ENCODE assay signal across 30 cellular contexts in genomic region chr7:4803397-4804241, GRCh38. TPM values are rescaled to one million over a fixed set of nuclear protein-coding genes. Genes with fewer than 3 reads are reported as not detected.
A peak's percentile ranks its signal among the peaks of the same experiment; 100 is the strongest.
DNase-seq lines count a peak whose midpoint lies in the region; ATAC-seq and TF ChIP-seq lines count a peak whose summit lies in the region.
"Had no signal": no experiment of that assay in that cellular context is flagged by ENCODE, and none has a peak within 500 bp of the region (broad histone marks: within the 10 kb centered on the region; RNA-seq: fewer than 3 reads in every experiment).

No MANE protein-coding gene starts in this region.

- H3K36me3 ChIP-seq in GM23338 (ENCODE audit: insufficient read depth) (no peaks in the 10 kb centered on the region), neuronal stem cell (replicated peaks in 1 of 2; ENCODE audit: control insufficient read depth in 2 of 2, insufficient read depth in 2 of 2, low read length in 2 of 2) (no peaks in the 10 kb centered on the region), ascending aorta (no peaks in the 10 kb centered on the region), smooth muscle cell (ENCODE audit: low read depth) (no peaks in the 10 kb centered on the region)
- H3K36me3 ChIP-seq: breast epithelium had no signal

- H3K4me1 ChIP-seq in GM23338 (ENCODE audit: insufficient read depth) (peaks cover 3% of the 10 kb centered on the region; the same call in 1 of the 2 replicates), neuronal stem cell (ENCODE audit: control insufficient read depth in 2 of 2, insufficient read depth in 1 of 2, low read depth in 1 of 2, low read length in 2 of 2) (peaks cover 0 to 5% of the 10 kb centered on the region in 2 donors), ascending aorta (no peaks in the 10 kb centered on the region), smooth muscle cell (ENCODE audit: low read depth) (no peaks in the 10 kb centered on the region)
- H3K4me1 ChIP-seq: breast epithelium, psoas muscle had no signal

- H3K27me3 Mint-ChIP-seq in GM23338 (ENCODE audit: insufficient read depth, low read depth, poor library complexity), result peaks cover 8% of the 10 kb centered on the region
- peaks cover 9% of the 10 kb centered on the region for H3K27me3 Mint-ChIP-seq in activated naive CD8-positive, alpha-beta T cell treated with anti-CD3 and anti-CD28 coated beads for 36 hours
- H3K27me3 Mint-ChIP-seq: activated B cell treated with CpG ODN at 0.5 μM for 24 hours had no signal

- H3K4me1 Mint-ChIP-seq in GM23338, result peaks cover 5% of the 10 kb centered on the region
- H3K4me1 Mint-ChIP-seq in activated naive CD8-positive, alpha-beta T cell treated with anti-CD3 and anti-CD28 coated beads for 36 hours, result no peaks in the 10 kb centered on the region
- H3K4me1 Mint-ChIP-seq: activated B cell treated with CpG ODN at 0.5 μM for 24 hours had no signal

- H3K4me2 ChIP-seq in GM23338 (no peak overlapping the region), neuronal stem cell (ENCODE audit: insufficient read depth, low read length, poor library complexity, severe bottlenecking) (no peak overlapping the region), smooth muscle cell (no peak overlapping the region)
- H3K4me2 ChIP-seq: PC-9 had no signal

- DNase-seq in GM23338 (ENCODE audit: low spot score) (peak; percentile 69), RPMI7951 (ENCODE audit: low read depth) (peak; percentile 27), iPS-NIHi11 (ENCODE audit: low spot score) (peak; percentile 61), neuronal stem cell (ENCODE audit: low spot score) (no peak), ascending aorta (ENCODE audit: low spot score in 2 of 2) (no peak), smooth muscle cell (lab: John Stamatoyannopoulos, UW; ENCODE audit: unreplicated experiment) (no peak), NCI-H226 (no peak)
- DNase-seq in activated naive CD8-positive, alpha-beta T cell treated with anti-CD3 and anti-CD28 coated beads for 36 hours, result no peak
- DNase-seq: activated B cell treated with CpG ODN at 0.5 μM for 24 hours; activated naive CD4-positive, alpha-beta T cell treated with Interleukin-2 at 50 U/mL for 16 hours; amniotic stem cell; DND-41; effector CD8-positive, alpha-beta T cell; NCI-H1092; NCI-H187; NCI-H2171; NCI-H524; nucleus accumbens; PC-9; psoas muscle; SHP77; stimulated activated CD4-positive, alpha-beta T cell treated with anti-CD3 and anti-CD28 coated beads, Interleukin-1b, Interleukin-23, amount 100 ng/mL, for 48 hours; stimulated activated CD8-positive, alpha-beta memory T cell treated with anti-CD3 and anti-CD28 coated beads, Interleukin-4, amount 100 ng/mL, for 48 hours; SW 1271 had no signal

- no peaks in the 10 kb centered on the region for H3K79me2 ChIP-seq in GM23338 (replicated peaks; ENCODE audit: insufficient read depth)
- H3K79me2 ChIP-seq in smooth muscle cell (ENCODE audit: low read depth), result no peaks in the 10 kb centered on the region

- H3K27me3 ChIP-seq in GM23338 (ENCODE audit: insufficient read depth) (no peaks in the 10 kb centered on the region), neuronal stem cell (ENCODE audit: control insufficient read depth in 3 of 3, insufficient read depth in 3 of 3, low read depth in 1 of 3, low read length in 3 of 3) (no peaks in the 10 kb centered on the region), ascending aorta (no peaks in the 10 kb centered on the region), smooth muscle cell (ENCODE audit: low read depth) (no peaks in the 10 kb centered on the region)
- H3K27me3 ChIP-seq: breast epithelium, heart left ventricle, upper lobe of left lung had no signal

- H3K4ac ChIP-seq in neuronal stem cell (ENCODE audit: low read length), result no peak overlapping the region

- H4K8ac ChIP-seq in neuronal stem cell (ENCODE audit: low read depth, low read length), result no peak overlapping the region

- no peaks in the 10 kb centered on the region; the same call in 2 of the 3 replicates for H3K36me3 Mint-ChIP-seq in GM23338 (ENCODE audit: low read depth)
- H3K36me3 Mint-ChIP-seq in activated naive CD8-positive, alpha-beta T cell treated with anti-CD3 and anti-CD28 coated beads for 36 hours, result no peaks in the 10 kb centered on the region
- H3K36me3 Mint-ChIP-seq: IgD-negative memory B cell, memory B cell had no signal

- H2BK120ac ChIP-seq in neuronal stem cell (ENCODE audit: low read depth, low read length), result no peak overlapping the region

- H3K9me3 ChIP-seq in neuronal stem cell (replicated peaks in 1 of 2; ENCODE audit: control insufficient read depth in 2 of 2, insufficient read depth in 1 of 2, low read depth in 1 of 2, low read length in 2 of 2) (no peaks in the 10 kb centered on the region), ascending aorta (no peaks in the 10 kb centered on the region), smooth muscle cell (replicated peaks; ENCODE audit: low read depth) (no peaks in the 10 kb centered on the region)
- H3K9me3 ChIP-seq: breast epithelium, heart left ventricle, psoas muscle, upper lobe of left lung had no signal

- H2AK5ac ChIP-seq in neuronal stem cell (ENCODE audit: low read depth, low read length), result peak overlapping the region; percentile 53

- H3K9me3 Mint-ChIP-seq in GM23338, result no peaks in the 10 kb centered on the region
- no peaks in the 10 kb centered on the region for H3K9me3 Mint-ChIP-seq in activated naive CD8-positive, alpha-beta T cell treated with anti-CD3 and anti-CD28 coated beads for 36 hours
- H3K9me3 Mint-ChIP-seq: activated B cell treated with CpG ODN at 0.5 μM for 24 hours, IgD-negative memory B cell, memory B cell had no signal

- H3F3A ChIP-seq in GM23338 (replicated peaks; ENCODE audit: low read depth), result no peaks in the 10 kb centered on the region
- H3F3A ChIP-seq in smooth muscle cell (ENCODE audit: low read depth), result no peaks in the 10 kb centered on the region

- no peaks in the 10 kb centered on the region for H3K9me2 ChIP-seq in GM23338 (ENCODE audit: insufficient read depth)

- no peak overlapping the region for H2BK12ac ChIP-seq in neuronal stem cell (ENCODE audit: low read length)

- no peaks in the 10 kb centered on the region for H3K79me1 ChIP-seq in neuronal stem cell (ENCODE audit: low read depth, low read length)

- H3K27ac Mint-ChIP-seq in GM23338, result no peak overlapping the region
- no peak overlapping the region for H3K27ac Mint-ChIP-seq in activated naive CD8-positive, alpha-beta T cell treated with anti-CD3 and anti-CD28 coated beads for 36 hours
- H3K27ac Mint-ChIP-seq: activated B cell treated with CpG ODN at 0.5 μM for 24 hours, IgD-negative memory B cell, memory B cell had no signal

- H3K18ac ChIP-seq in neuronal stem cell (ENCODE audit: low read length), result peak overlapping the region; percentile 72

- TF ChIP-seq CTCF in GM23338 (conservative IDR thresholded peaks at IDR 0.05; ENCODE audit: low read depth in 2 of 2) (no peak), ascending aorta (IDR thresholded peaks at IDR 0.05) (no peak), smooth muscle cell (IDR thresholded peaks at IDR 0.05; ENCODE audit: borderline replicate concordance, insufficient read depth, poor library complexity, severe bottlenecking) (no peak)

- H4K91ac ChIP-seq in neuronal stem cell (ENCODE audit: low read depth, low read length, poor library complexity), result no peak overlapping the region

- ATAC-seq in GM23338, result peak; percentile 82
- ATAC-seq: heart left ventricle, psoas muscle had no signal

- no peak overlapping the region for H2BK5ac ChIP-seq in neuronal stem cell (ENCODE audit: low read length)

- no peak overlapping the region for H3K14ac ChIP-seq in neuronal stem cell (ENCODE audit: low read length)

- H3K9ac ChIP-seq in neuronal stem cell (ENCODE audit: low read depth, low read length, poor library complexity) (peak overlapping the region; percentile 63), smooth muscle cell (ENCODE audit: low read depth) (no peak overlapping the region)

- intact Hi-C loops in ascending aorta (cut with DNase I), result no loop called here

- H2BK15ac ChIP-seq in neuronal stem cell (ENCODE audit: low read length), result peak overlapping the region; percentile 26

- no peak overlapping the region for H3K4me3 Mint-ChIP-seq in GM23338
- no peak overlapping the region for H3K4me3 Mint-ChIP-seq in activated naive CD8-positive, alpha-beta T cell treated with anti-CD3 and anti-CD28 coated beads for 36 hours
- H3K4me3 Mint-ChIP-seq: activated B cell treated with CpG ODN at 0.5 μM for 24 hours, IgD-negative memory B cell, memory B cell had no signal

- H3K27ac ChIP-seq in GM23338 (ENCODE audit: low read depth) (no peak overlapping the region; the same call in 1 of the 2 replicates), neuronal stem cell (replicated peaks; ENCODE audit: low read length) (no peak overlapping the region), ascending aorta (no peak overlapping the region), smooth muscle cell (ENCODE audit: low read depth) (no peak overlapping the region)
- H3K27ac ChIP-seq: breast epithelium, heart left ventricle, PC-9, psoas muscle, upper lobe of left lung had no signal

- H3K23ac ChIP-seq in neuronal stem cell (ENCODE audit: low read depth, low read length, poor library complexity), result no peak overlapping the region

- WGBS in neuronal stem cell (ENCODE audit: extremely low coverage in 2 of 2, insufficient read length in 2 of 2, insufficient replicate concordance in 1 of 2), 2 donors, result no CpG with 5 or more reads among the region's 41 CpGs
- 82% methylated on average over 31 of the region's 41 CpGs for WGBS in smooth muscle cell (ENCODE audit: low lambda C conversion rate)

- H2AFZ ChIP-seq in GM23338, result no peak overlapping the region
- no peak overlapping the region for H2AFZ ChIP-seq in neuronal stem cell (ENCODE audit: low read length)
- H2AFZ ChIP-seq in smooth muscle cell (ENCODE audit: low read depth), result no peak overlapping the region
- H2AFZ ChIP-seq: PC-9 had no signal

- H4K20me1 ChIP-seq in GM23338 (replicated peaks; ENCODE audit: insufficient read depth), result no peaks in the 10 kb centered on the region
- H4K20me1 ChIP-seq in smooth muscle cell (ENCODE audit: low read depth), result no peaks in the 10 kb centered on the region

- H3K4me3 ChIP-seq in GM23338 (no peak overlapping the region), neuronal stem cell (ENCODE audit: low read length in 2 of 2) (no peak overlapping the region), ascending aorta (no peak overlapping the region), smooth muscle cell (no peak overlapping the region)
- H3K4me3 ChIP-seq: breast epithelium, heart left ventricle, PC-9, psoas muscle, upper lobe of left lung had no signal

RNA-seq across cellular contexts. Expression of gene AP5Z1, which starts 28.2 kb away (rescaled TPM):
- 28.8 and 31.2 TPM in 2 replicates for total RNA-seq in GM23338 (2014; rRNA removed; shearing (Covaris generic))
- polyA plus RNA-seq in GM23338 (2016; fragmentation: Nextera tagmentation; extraction: Ambion mirVana) (16.3 and 16.4 TPM in 2 replicates), smooth muscle cell (37.6 and 48.2 TPM in 2 replicates)
- total RNA-seq in RPMI7951 (2014; rRNA removed; shearing (Covaris generic)), result 15.7 and 16.3 TPM in 2 replicates
- polyA plus RNA-seq in neuronal stem cell (2013, experiment 1 of 2), result 6.0 TPM
- 6.1 TPM for polyA plus RNA-seq in neuronal stem cell (2013, experiment 2 of 2)
- total RNA-seq in activated naive CD8-positive, alpha-beta T cell treated with anti-CD3 and anti-CD28 coated beads for 36 hours, result 10 to 100 TPM; 43.1 to 47.1 TPM
- total RNA-seq in ascending aorta (115 TPM), smooth muscle cell (16.6 and 24.6 TPM in 2 replicates)

RNA-seq across cellular contexts. Expression of gene PAPOLB, which starts 58.2 kb away (rescaled TPM):
- 0.27 and 0.42 TPM in 2 replicates for total RNA-seq in GM23338 (2014; rRNA removed; shearing (Covaris generic))
- polyA plus RNA-seq in GM23338 (2016; fragmentation: Nextera tagmentation; extraction: Ambion mirVana) (0.07 and 0.08 TPM in 2 replicates), smooth muscle cell (not detected in 2 replicates)
- not detected in 2 replicates for total RNA-seq in RPMI7951 (2014; rRNA removed; shearing (Covaris generic))
- polyA plus RNA-seq in neuronal stem cell (2013, experiment 1 of 2), result not detected
- 0.01 TPM for polyA plus RNA-seq in neuronal stem cell (2013, experiment 2 of 2)
- total RNA-seq in activated naive CD8-positive, alpha-beta T cell treated with anti-CD3 and anti-CD28 coated beads for 36 hours, result under 1 TPM in 1 of 2 experiments, not detected in 1; 0.04 TPM
- total RNA-seq in ascending aorta (not detected), smooth muscle cell (0.18 TPM in 1 of 2 replicates, not detected in the other)
- total RNA-seq: epithelial cell of proximal tubule, PC-9 had no signal
- polyA plus RNA-seq: IgD-negative memory B cell had no signal

Comparison
In these comparisons a context has a peak if more than half of its experiments do, and no peak if none do; other contexts are left out.
1. DNase-seq: peak in GM23338 (single experiment), RPMI7951 (single experiment) and iPS-NIHi11 (single experiment); none in neuronal stem cell (single experiment), activated naive CD8-positive, alpha-beta T cell treated with anti-CD3 and anti-CD28 coated beads for 36 hours (single experiment), ascending aorta (0 of 2), smooth muscle cell (single experiment) and NCI-H226 (single experiment).